29 cellular contexts compared by ENCODE assay signal in genomic region chr15:93520206-93520605, GRCh38.
DNase-seq lines count a peak whose midpoint lies in the region; ATAC-seq and FAIRE-seq lines count a peak whose summit lies in the region.
"Had no signal": no experiment of that assay in that cellular context is flagged by ENCODE, and none has a peak within 500 bp of the region (broad histone marks: within the 10 kb centered on the region; RNA-seq: fewer than 3 reads in every experiment).

No MANE protein-coding gene starts in this region.

- no peak overlapping the region for H3K4ac ChIP-seq in mesendoderm (ENCODE audit: low read depth, low read length)

- H3K4me3 ChIP-seq in SJCRH30 (no peak overlapping the region), mesendoderm (ENCODE audit: low read length) (no peak overlapping the region)
- H3K4me3 ChIP-seq: BLaER1 treated with 17β-estradiol and CSF1 and Interleukin-3, amounts not matched to agents 10 nM and 100 nM; lower lobe of right lung had no signal

- DNase-seq in DMS53 (lab: John Stamatoyannopoulos, UW) (peak; percentile 10), DMS53 treated with DMSO at 0.1 percent for 48 hours (lab: John Stamatoyannopoulos, UW; ENCODE audit: unreplicated experiment) (no peak), COLO668 (lab: John Stamatoyannopoulos, UW; ENCODE audit: unreplicated experiment) (peak; percentile 11), SJCRH30 (peak; percentile 94 to 97), mesendoderm (peak; percentile 23), RCC 7860 (ENCODE audit: low spot score) (no peak)
- DNase-seq: activated CD4-positive, alpha-beta T cell treated with anti-CD3 and anti-CD28 coated beads, Interleukin-2, amount 50 U/mL, for 1 hour; activated CD4-positive, CD25-positive, alpha-beta regulatory T cell; activated gamma-delta T cell; activated naive CD8-positive, alpha-beta T cell treated with anti-CD3 and anti-CD28 coated beads for 36 hours; activated T-cell treated with anti-CD3 and anti-CD28 coated beads, Interleukin-2, amount 50 U/mL, for 24 hours; anterior cingulate cortex; effector CD4-positive, alpha-beta T cell; IMR-90; lower lobe of right lung; natural killer cell; NCI-H1694 treated with DMSO at 0.1 percent for 48 hours; NCI-H69; small intestine; stimulated activated naive CD8-positive, alpha-beta T cell treated with anti-CD3 and anti-CD28 coated beads, Interleukin-15, Interleukin-2, amounts not matched to agents 100 U/mL and 50 U/mL, for 24 hours; T-helper 1 cell had no signal

- no peak for FAIRE-seq in RCC 7860 (lab: Jason Lieb, UNC)
- FAIRE-seq: bronchial epithelial cell, colon, G401.6, islet of Langerhans, small intestine had no signal

- no peaks in the 10 kb centered on the region for H3K36me3 ChIP-seq in SJCRH30
- H3K36me3 ChIP-seq in mesendoderm (ENCODE audit: control insufficient read depth, insufficient read depth, low read length), result no peaks in the 10 kb centered on the region
- H3K36me3 ChIP-seq: BLaER1 treated with 17β-estradiol and CSF1 and Interleukin-3, amounts not matched to agents 10 nM and 100 nM; lower lobe of right lung had no signal

- H4K8ac ChIP-seq in mesendoderm (ENCODE audit: low read depth, low read length), result no peak overlapping the region

- no peaks in the 10 kb centered on the region for H3K79me1 ChIP-seq in mesendoderm (ENCODE audit: low read length)

- no peak overlapping the region for H3K23ac ChIP-seq in mesendoderm (ENCODE audit: low read length)

- no peak overlapping the region for H2AK5ac ChIP-seq in mesendoderm (ENCODE audit: low read length)

- ATAC-seq in HG03354 (IDR thresholded peaks at IDR 0.05; ENCODE audit: poor library complexity, severe bottlenecking, unreplicated experiment), result no peak
- no peak for ATAC-seq in GM18907 (IDR thresholded peaks at IDR 0.05; ENCODE audit: unreplicated experiment)
- ATAC-seq: lower lobe of right lung; natural killer cell; stimulated activated naive CD8-positive, alpha-beta T cell treated with anti-CD3 and anti-CD28 coated beads, Interleukin-15, Interleukin-2, amounts not matched to agents 100 U/mL and 50 U/mL, for 24 hours had no signal

- H3K4me2 ChIP-seq in mesendoderm (ENCODE audit: low read length), result no peak overlapping the region
- H3K4me2 ChIP-seq: BLaER1 treated with 17β-estradiol and CSF1 and Interleukin-3, amounts not matched to agents 10 nM and 100 nM had no signal

- H2BK15ac ChIP-seq in mesendoderm (replicated peaks; ENCODE audit: low read depth), result no peak overlapping the region

- H2BK120ac ChIP-seq in mesendoderm (ENCODE audit: low read depth, low read length), result no peak overlapping the region

- no peak overlapping the region for H2BK5ac ChIP-seq in mesendoderm (ENCODE audit: low read length)

- H3K18ac ChIP-seq in mesendoderm (ENCODE audit: low read length), result no peak overlapping the region

- H3K9me3 ChIP-seq in SJCRH30 (replicated peaks), result no peaks in the 10 kb centered on the region; the same call in 1 of the 2 replicates
- H3K9me3 ChIP-seq: BLaER1 treated with 17β-estradiol and CSF1 and Interleukin-3, amounts not matched to agents 10 nM and 100 nM; lower lobe of right lung had no signal

- H3K27ac ChIP-seq in SJCRH30 (peak overlapping the region; percentile 71), mesendoderm (ENCODE audit: low read depth, low read length) (no peak overlapping the region)
- H3K27ac ChIP-seq: 22Rv1; BLaER1 treated with 17β-estradiol and CSF1 and Interleukin-3, amounts not matched to agents 10 nM and 100 nM; lower lobe of right lung had no signal

- WGBS in mesendoderm (ENCODE audit: extremely low coverage, insufficient coverage, low lambda C conversion rate), result no CpG with 5 or more reads among the region's 4 CpGs

- H3K27me3 ChIP-seq in SJCRH30 (no peaks in the 10 kb centered on the region), mesendoderm (ENCODE audit: insufficient read depth, low read length, poor library complexity) (no peaks in the 10 kb centered on the region)
- H3K27me3 ChIP-seq: BLaER1 treated with 17β-estradiol and CSF1 and Interleukin-3, amounts not matched to agents 10 nM and 100 nM had no signal

- H3K79me2 ChIP-seq in mesendoderm (ENCODE audit: control insufficient read depth, insufficient read depth, low read length), result no peaks in the 10 kb centered on the region

- H3K56ac ChIP-seq in mesendoderm (ENCODE audit: low read length), result no peak overlapping the region

- no peak overlapping the region for H3K9ac ChIP-seq in mesendoderm (ENCODE audit: low read length)
- H3K9ac ChIP-seq: BLaER1 treated with 17β-estradiol and CSF1 and Interleukin-3, amounts not matched to agents 10 nM and 100 nM had no signal

- H4K5ac ChIP-seq in mesendoderm (ENCODE audit: low read length), result no peak overlapping the region

- H3K4me1 ChIP-seq in SJCRH30 (peaks cover 22% of the 10 kb centered on the region), mesendoderm (ENCODE audit: control insufficient read depth, low read depth, low read length) (no peaks in the 10 kb centered on the region)
- H3K4me1 ChIP-seq: BLaER1 treated with 17β-estradiol and CSF1 and Interleukin-3, amounts not matched to agents 10 nM and 100 nM; lower lobe of right lung had no signal

Comparison
In these comparisons a context has a peak if more than half of its experiments do, and no peak if none do; other contexts are left out.
1. DNase-seq: peak in DMS53 (single experiment), COLO668 (single experiment), SJCRH30 (2 of 2) and mesendoderm (single experiment); none in DMS53 treated with DMSO at 0.1 percent for 48 hours (single experiment) and RCC 7860 (single experiment).